16 cellular contexts compared by ENCODE assay signal in the genomic region with DNA sequence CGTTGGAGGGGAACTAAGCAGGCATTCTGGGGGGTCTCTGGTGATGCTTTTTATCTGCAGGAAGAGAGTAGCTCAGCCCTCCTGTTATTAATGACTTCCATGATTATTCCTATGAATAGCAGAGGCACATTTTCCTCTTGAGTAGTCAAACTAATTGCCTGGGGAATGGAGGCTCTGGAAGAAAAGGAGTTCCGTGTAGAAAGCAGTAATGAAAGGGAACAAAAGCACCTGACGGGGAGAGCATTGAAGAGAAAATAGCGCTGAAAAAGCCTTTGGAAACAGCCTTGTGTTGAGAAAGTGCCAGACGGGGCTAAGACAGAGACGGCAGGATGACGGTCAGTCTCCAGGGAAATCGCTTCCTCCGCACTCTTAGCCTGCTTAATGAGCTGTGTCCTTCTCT.
"Had no signal": no experiment of that assay in that cellular context is flagged by ENCODE, and none has a peak within 500 bp of the region (broad histone marks: within the 10 kb centered on the region; RNA-seq: fewer than 3 reads in every experiment).

No MANE protein-coding gene starts in this region.

- H3K4me3 Mint-ChIP-seq: memory B cell; naive thymus-derived CD4-positive, alpha-beta T cell; stimulated activated naive B cell treated with anti-CD40 and anti-IgM and Interleukin-4, amounts not matched to agents 10 μg/mL and 1 μg/mL and 100 μg/mL, for 72 hours had no signal

- DNase-seq: activated CD4-positive, alpha-beta T cell treated with anti-CD3 and anti-CD28 coated beads, Interleukin-2, amount 50 U/mL, for 1 hour; activated effector memory CD4-positive, alpha-beta T cell treated with Interleukin-2 at 50 U/mL for 16 hours; activated naive CD4-positive, alpha-beta T cell treated with anti-CD3 and anti-CD28 coated beads, Interleukin-2, amount 50 U/mL, for 16 hours; adrenal gland; dorsolateral prefrontal cortex; hypothalamus; kidney; left ventricle myocardium superior; mucosa of descending colon; naive thymus-derived CD4-positive, alpha-beta T cell; occipital lobe; stimulated activated CD4-positive, alpha-beta T cell treated with anti-CD3 and anti-CD28 coated beads, Interleukin-2, amount 100 ng/mL, for 48 hours; stimulated activated naive B cell treated with anti-CD40 and anti-IgM and Interleukin-4, amounts not matched to agents 10 μg/mL and 1 μg/mL and 100 μg/mL, for 72 hours; T-helper 1 cell; T1000 had no signal

- H3K9me3 Mint-ChIP-seq: memory B cell; naive thymus-derived CD4-positive, alpha-beta T cell; stimulated activated naive B cell treated with anti-CD40 and anti-IgM and Interleukin-4, amounts not matched to agents 10 μg/mL and 1 μg/mL and 100 μg/mL, for 72 hours had no signal

- H3K36me3 Mint-ChIP-seq: memory B cell; naive thymus-derived CD4-positive, alpha-beta T cell; stimulated activated naive B cell treated with anti-CD40 and anti-IgM and Interleukin-4, amounts not matched to agents 10 μg/mL and 1 μg/mL and 100 μg/mL, for 72 hours had no signal

- H3K4me1 Mint-ChIP-seq: memory B cell; naive thymus-derived CD4-positive, alpha-beta T cell; stimulated activated naive B cell treated with anti-CD40 and anti-IgM and Interleukin-4, amounts not matched to agents 10 μg/mL and 1 μg/mL and 100 μg/mL, for 72 hours had no signal

- H3K27ac Mint-ChIP-seq: memory B cell; naive thymus-derived CD4-positive, alpha-beta T cell; stimulated activated naive B cell treated with anti-CD40 and anti-IgM and Interleukin-4, amounts not matched to agents 10 μg/mL and 1 μg/mL and 100 μg/mL, for 72 hours had no signal
